8 cellular contexts compared by ENCODE assay signal in the genomic region with DNA sequence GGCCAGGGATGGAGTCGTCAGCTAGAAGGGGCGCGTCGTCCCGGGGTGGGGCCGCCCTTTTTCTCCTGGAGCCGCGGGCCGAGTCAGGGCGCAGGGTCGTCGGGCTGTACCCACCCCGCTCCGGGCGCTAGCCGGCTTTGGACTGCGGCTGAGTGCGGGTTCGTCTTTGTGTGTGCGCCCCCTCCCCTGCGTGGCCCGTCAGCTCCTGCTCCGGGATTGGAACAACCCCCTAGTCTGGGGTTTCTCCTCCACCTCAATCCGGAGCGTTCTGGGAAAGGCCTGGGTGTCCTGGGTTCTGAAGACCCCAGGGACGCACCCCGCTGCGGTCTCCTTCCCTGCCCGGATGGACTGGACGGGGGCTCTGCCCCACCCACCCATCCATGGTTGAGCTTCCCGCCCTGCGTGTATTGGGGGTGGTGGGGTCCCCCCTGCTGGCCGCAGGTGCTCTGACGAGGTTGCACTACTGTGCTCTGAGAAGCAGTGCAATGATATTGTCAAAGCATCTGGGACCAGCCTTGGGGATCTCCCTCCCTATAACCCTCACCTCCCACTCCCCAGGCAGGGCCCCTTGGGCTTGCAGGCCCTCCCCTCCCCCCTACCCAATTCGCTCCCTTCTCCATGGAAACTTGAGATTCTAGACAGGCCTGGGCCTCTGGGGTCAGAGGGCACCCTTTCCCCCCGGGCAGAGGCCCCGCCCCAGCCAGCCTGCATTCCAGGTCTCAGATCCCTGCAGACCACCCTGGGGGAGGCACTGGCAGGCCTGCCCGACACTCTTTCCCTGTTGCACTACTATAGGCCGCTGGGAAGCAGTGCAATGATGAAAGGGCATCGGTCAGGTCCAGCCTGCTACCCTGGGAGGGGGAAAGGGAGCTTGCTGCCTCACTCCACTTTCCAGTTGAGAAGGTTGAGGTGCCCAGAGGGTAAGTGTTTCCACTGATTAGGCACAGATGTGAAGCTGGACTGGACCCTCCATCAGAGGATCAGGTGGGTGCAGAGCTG. TPM values are rescaled to one million over a fixed set of nuclear protein-coding genes. Genes with fewer than 3 reads are reported as not detected.
DNase-seq lines count a peak whose midpoint lies in the region; ATAC-seq and TF ChIP-seq lines count a peak whose summit lies in the region.

No MANE protein-coding gene starts in this region.

- peak overlapping the region; percentile 88 for H3K27ac Mint-ChIP-seq in activated naive CD8-positive, alpha-beta T cell treated with anti-CD3 and anti-CD28 coated beads, Interleukin-2, amount 10 ng/mL, durations not matched to agents 7 days and 5 days

- peak overlapping the region; percentile 83 for H3K4me3 Mint-ChIP-seq in activated naive CD8-positive, alpha-beta T cell treated with anti-CD3 and anti-CD28 coated beads, Interleukin-2, amount 10 ng/mL, durations not matched to agents 7 days and 5 days

- H3K27ac ChIP-seq in heart left ventricle (peak overlapping the region in 1 of 12 donors; percentile 3), lung (ENCODE audit: low read depth in 1 of 2, low read length in 1 of 2) (no peak overlapping the region)

- H3K27me3 ChIP-seq in heart left ventricle (peaks cover 0 to 7% (median 0%) of the 10 kb centered on the region in 9 donors), lung (ENCODE audit: control insufficient read depth, insufficient read depth) (no peaks in the 10 kb centered on the region)

- TF ChIP-seq CTCF in heart left ventricle (IDR thresholded peaks at IDR 0.05) (no peak), lung (IDR thresholded peaks at IDR 0.05; ENCODE audit: control extremely low read depth, extremely low read depth) (no peak)

- no peaks in the 10 kb centered on the region for H3K9me3 Mint-ChIP-seq in activated naive CD8-positive, alpha-beta T cell treated with anti-CD3 and anti-CD28 coated beads, Interleukin-2, amount 10 ng/mL, durations not matched to agents 7 days and 5 days

- H3K4me1 ChIP-seq in heart left ventricle (peaks cover 0 to 31% (median 19%) of the 10 kb centered on the region in 12 donors), lung (ENCODE audit: control insufficient read depth in 2 of 2, insufficient read depth in 2 of 2, low read length in 2 of 2) (peaks cover 5 to 6% of the 10 kb centered on the region in 2 donors)

- no peak for TF ChIP-seq POLR2A in heart left ventricle (IDR thresholded peaks at IDR 0.05)

- peaks cover 26% of the 10 kb centered on the region for H3K4me1 Mint-ChIP-seq in activated naive CD8-positive, alpha-beta T cell treated with anti-CD3 and anti-CD28 coated beads, Interleukin-2, amount 10 ng/mL, durations not matched to agents 7 days and 5 days

- ATAC-seq in heart left ventricle (no peak), Right ventricle myocardium superior (ENCODE audit: poor library complexity) (no peak), lung (ENCODE audit: insufficient read depth, low FRiP score) (peak; percentile 2), HG03097 (IDR thresholded peaks at IDR 0.05; ENCODE audit: low FRiP score, unreplicated experiment) (no peak), HG02588 (IDR thresholded peaks at IDR 0.05; ENCODE audit: unreplicated experiment) (no peak)
- peak; percentile 3 for ATAC-seq in activated naive CD8-positive, alpha-beta T cell treated with anti-CD3 and anti-CD28 coated beads, Interleukin-2, amount 10 ng/mL, durations not matched to agents 7 days and 5 days (ENCODE audit: low read depth)

- intact Hi-C loops in heart left ventricle (cut with DNase I) = loop anchor here in 1 of 10 donors (5.0 kb wide), 1 partner anchor 51 kb away; no protein-coding TSS in a partner anchor
- intact Hi-C loops in Right ventricle myocardium superior (cut with DNase I) = no loop called here

- H3K4me3 ChIP-seq in heart left ventricle (peak overlapping the region; percentile 37 to 83 (median 60)), lung (no peak overlapping the region)

- WGBS in heart left ventricle, 4 donors = 20 to 92% (median 24%) methylated on average over 4 to 40 of the region's 40 CpGs
- WGBS in lung, 2 donors = 27 to 34% methylated on average over 39 to 40 of the region's 40 CpGs

- DNase-seq in heart left ventricle (no peak), Right ventricle myocardium superior (no peak), lung (ENCODE audit: low spot score) (no peak), NCI-H2196 treated with DMSO at 0.1 percent for 48 hours (lab: John Stamatoyannopoulos, UW; ENCODE audit: unreplicated experiment) (no peak), NCI-H524 (lab: John Stamatoyannopoulos, UW) (no peak)
- DNase-seq in activated naive CD8-positive, alpha-beta T cell treated with anti-CD3 and anti-CD28 coated beads, Interleukin-2, amount 10 ng/mL, durations not matched to agents 7 days and 5 days = no peak

- POLR2A ChIA-PET in activated naive CD8-positive, alpha-beta T cell treated with anti-CD3 and anti-CD28 coated beads, Interleukin-2, amount 10 ng/mL, durations not matched to agents 7 days and 5 days (lab: Charles Lee) = interaction anchor here (1.0 to 4.5 kb wide), 5 partner anchors 11 to 82 kb away, joined by 3 to 41 read pairs (median 5); a partner anchor contains a TSS

- no peaks in the 10 kb centered on the region for H3K27me3 Mint-ChIP-seq in activated naive CD8-positive, alpha-beta T cell treated with anti-CD3 and anti-CD28 coated beads, Interleukin-2, amount 10 ng/mL, durations not matched to agents 7 days and 5 days

- peaks cover 0 to 16% (median 0%) of the 10 kb centered on the region in 9 donors for H3K36me3 ChIP-seq in heart left ventricle
- H3K36me3 ChIP-seq in lung (ENCODE audit: control insufficient read depth in 2 of 2, insufficient read depth in 2 of 2, low read length in 2 of 2) = peaks cover 0 to 3% of the 10 kb centered on the region in 2 donors

- H3K36me3 Mint-ChIP-seq in activated naive CD8-positive, alpha-beta T cell treated with anti-CD3 and anti-CD28 coated beads, Interleukin-2, amount 10 ng/mL, durations not matched to agents 7 days and 5 days = peaks cover 7% of the 10 kb centered on the region

- H3K9me3 ChIP-seq in heart left ventricle (no peaks in the 10 kb centered on the region), lung (ENCODE audit: control insufficient read depth in 2 of 2, insufficient read depth in 1 of 2, low read length in 1 of 2) (no peaks in the 10 kb centered on the region)

RNA-seq across cellular contexts. Expression of a gene that starts 10.7 kb away (rescaled TPM):
- 10 to 100 TPM; 14.1 to 54.1 (median 24.5) TPM for total RNA-seq in heart left ventricle
- 100 to 1,000 TPM in 1 of 2 donors, 10 to 100 TPM in 1; 22.7 to 226 TPM for polyA plus RNA-seq in heart left ventricle
- total RNA-seq in Right ventricle myocardium superior = 20.4 TPM
- total RNA-seq in activated naive CD8-positive, alpha-beta T cell treated with anti-CD3 and anti-CD28 coated beads, Interleukin-2, amount 10 ng/mL, durations not matched to agents 7 days and 5 days = 10 to 100 TPM; 36.0 to 39.7 TPM
- 100 to 1,000 TPM in 1 of 2 donors, 1 to 10 TPM in 1; 7.3 to 116 TPM for total RNA-seq in lung
- 100 to 1,000 TPM in 1 of 2 donors, 10 to 100 TPM in 1; 40.0 to 200 TPM for polyA plus RNA-seq in lung

RNA-seq across cellular contexts. Expression of a gene that starts 13.0 kb away (rescaled TPM):
- 10 to 100 TPM; 13.5 to 31.0 (median 23.8) TPM for total RNA-seq in heart left ventricle
- 10 to 100 TPM; 23.2 to 25.8 TPM for polyA plus RNA-seq in heart left ventricle
- 22.5 TPM for total RNA-seq in Right ventricle myocardium superior
- 10 to 100 TPM; 67.0 to 73.1 TPM for total RNA-seq in activated naive CD8-positive, alpha-beta T cell treated with anti-CD3 and anti-CD28 coated beads, Interleukin-2, amount 10 ng/mL, durations not matched to agents 7 days and 5 days
- 10 to 100 TPM; 34.4 to 44.0 TPM for total RNA-seq in lung
- polyA plus RNA-seq in lung = 10 to 100 TPM; 23.0 to 29.8 TPM

RNA-seq across cellular contexts. Expression of a gene that starts 20.3 kb away (rescaled TPM):
- 1 to 10 TPM in 1 of 9 donors, under 1 TPM in 4, not detected in 4; 0.18 to 1.3 (median 0.26) TPM for total RNA-seq in heart left ventricle
- polyA plus RNA-seq in heart left ventricle = under 1 TPM; 0.19 to 0.27 TPM
- 0.24 TPM for total RNA-seq in Right ventricle myocardium superior
- under 1 TPM; 0.50 to 0.79 TPM for total RNA-seq in activated naive CD8-positive, alpha-beta T cell treated with anti-CD3 and anti-CD28 coated beads, Interleukin-2, amount 10 ng/mL, durations not matched to agents 7 days and 5 days
- total RNA-seq in lung = under 1 TPM; 0.71 to 0.74 TPM
- polyA plus RNA-seq in lung = under 1 TPM; 0.37 to 0.73 TPM

RNA-seq across cellular contexts. Expression of a gene that starts 23.0 kb away (rescaled TPM):
- total RNA-seq in heart left ventricle (10 to 100 TPM in 2 of 9 donors, 1 to 10 TPM in 7; 3.0 to 19.8 (median 5.4) TPM), Right ventricle myocardium superior (4.5 TPM), lung (10 to 100 TPM; 11.0 to 26.2 TPM)
- polyA plus RNA-seq in heart left ventricle (10 to 100 TPM in 1 of 2 donors, 1 to 10 TPM in 1; 8.1 to 17.5 TPM), lung (10 to 100 TPM; 36.5 to 41.1 TPM)
- total RNA-seq in activated naive CD8-positive, alpha-beta T cell treated with anti-CD3 and anti-CD28 coated beads, Interleukin-2, amount 10 ng/mL, durations not matched to agents 7 days and 5 days = 10 to 100 TPM; 45.3 to 46.7 TPM

Comparison
In these comparisons a context has a peak if more than half of its experiments do, and no peak if none do; other contexts are left out.
1. ATAC-seq: peak in activated naive CD8-positive, alpha-beta T cell treated with anti-CD3 and anti-CD28 coated beads, Interleukin-2, amount 10 ng/mL, durations not matched to agents 7 days and 5 days (single experiment) and lung (single experiment); none in heart left ventricle (0 of 4), Right ventricle myocardium superior (single experiment), HG03097 (single experiment) and HG02588 (single experiment).